In the genomic region with DNA sequence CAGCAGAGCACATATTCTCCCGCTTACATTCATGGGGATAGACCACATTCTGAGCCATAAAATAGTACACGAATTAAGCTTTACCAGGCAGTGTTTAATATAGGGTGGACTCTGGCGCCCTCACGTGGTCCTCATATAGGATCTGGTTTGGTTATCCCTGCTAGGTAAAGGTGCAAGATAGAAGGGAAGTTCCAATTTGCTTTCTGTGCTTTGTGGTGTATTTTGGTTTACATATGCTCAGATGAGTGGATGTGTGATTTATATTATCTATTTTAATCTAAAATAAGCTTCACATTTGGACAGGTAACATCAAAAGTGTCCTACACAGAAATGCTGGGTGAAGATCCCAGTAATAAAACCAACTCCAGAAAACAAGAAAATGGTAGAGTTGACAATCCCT, we compare ENCODE assay signal across 8 cellular contexts. TPM values are rescaled to one million over a fixed set of nuclear protein-coding genes. Genes with fewer than 3 reads are reported as not detected.
DNase-seq lines count a peak whose midpoint lies in the region; ATAC-seq and TF ChIP-seq lines count a peak whose summit lies in the region.

No MANE protein-coding gene starts in this region.

- H3K36me3 Mint-ChIP-seq in natural killer cell treated with Interleukin-12 subunit alpha and Interleukin-12 subunit beta and Interleukin-15 and Interleukin-18, amount 100 ng/mL, for 72 hours, result no peaks in the 10 kb centered on the region

- 0% methylated on average over 4 of the region's 4 CpGs for WGBS in esophagus squamous epithelium, 2 donors

- H3K4me1 ChIP-seq in Peyer's patch (peaks cover 0 to 10% (median 0%) of the 10 kb centered on the region in 4 donors), esophagus squamous epithelium (peaks cover 5 to 13% (median 6%) of the 10 kb centered on the region in 3 donors)

- H3K4me3 ChIP-seq in GM12875 (ENCODE audit: low read depth, low read length) (no peak overlapping the region), Peyer's patch (no peak overlapping the region), esophagus squamous epithelium (no peak overlapping the region)

- DNase-seq in Peyer's patch, result peak; percentile 56 to 93 (median 83)
- peak; percentile 40 for DNase-seq in activated T-cell treated with anti-CD3 and anti-CD28 coated beads for 48 hours (ENCODE audit: low read depth)
- DNase-seq in esophagus squamous epithelium (lab: John Stamatoyannopoulos, UW), result peak; percentile 12
- no peak for DNase-seq in natural killer cell treated with Interleukin-12 subunit alpha and Interleukin-12 subunit beta and Interleukin-15 and Interleukin-18, amount 100 ng/mL, for 72 hours (ENCODE audit: low spot score)
- peak; percentile 67 for DNase-seq in stimulated activated naive CD8-positive, alpha-beta T cell treated with anti-CD3 and anti-CD28 coated beads, Interleukin-15, Interleukin-2, amounts not matched to agents 100 U/mL and 50 U/mL, for 24 hours

- peak; percentile 74 to 81 for ATAC-seq in natural killer cell treated with Interleukin-12 subunit alpha and Interleukin-12 subunit beta and Interleukin-15 and Interleukin-18, amount 100 ng/mL, for 72 hours
- ATAC-seq in stimulated activated naive CD8-positive, alpha-beta T cell treated with anti-CD3 and anti-CD28 coated beads, Interleukin-15, Interleukin-2, amounts not matched to agents 100 U/mL and 50 U/mL, for 24 hours, result peak; percentile 65
- ATAC-seq in HG02981 (IDR thresholded peaks at IDR 0.05; ENCODE audit: unreplicated experiment), result no peak

- TF ChIP-seq CTCF in GM12875 (IDR thresholded peaks at IDR 0.05; ENCODE audit: borderline replicate concordance, insufficient read depth, low read depth, low read length) (peak; percentile 68), LNCAP (IDR thresholded peaks at IDR 0.05) (peak; percentile 87), Peyer's patch (IDR thresholded peaks at IDR 0.05) (peak; percentile 36 to 82 (median 74)), esophagus squamous epithelium (IDR thresholded peaks at IDR 0.05) (peak; percentile 48 to 76 (median 64))

- H3K27ac ChIP-seq in Peyer's patch, result no peak overlapping the region
- H3K27ac ChIP-seq in esophagus squamous epithelium, result no peak overlapping the region

- H3K4me1 Mint-ChIP-seq in natural killer cell treated with Interleukin-12 subunit alpha and Interleukin-12 subunit beta and Interleukin-15 and Interleukin-18, amount 100 ng/mL, for 72 hours (ENCODE audit: low read depth in 2 of 2), result peaks cover 4 to 5% of the 10 kb centered on the region in 2 donors

- TF ChIP-seq POLR2A in Peyer's patch (IDR thresholded peaks at IDR 0.05) (no peak), esophagus squamous epithelium (IDR thresholded peaks at IDR 0.05) (no peak)

- no peaks in the 10 kb centered on the region for H3K9me3 Mint-ChIP-seq in natural killer cell treated with Interleukin-12 subunit alpha and Interleukin-12 subunit beta and Interleukin-15 and Interleukin-18, amount 100 ng/mL, for 72 hours

- H3K27me3 ChIP-seq in Peyer's patch (peaks cover 0 to 3% of the 10 kb centered on the region in 2 donors), esophagus squamous epithelium (peaks cover 2 to 79% (median 8%) of the 10 kb centered on the region in 4 donors)

- peaks cover 49 to 68% of the 10 kb centered on the region in 2 donors for H3K27me3 Mint-ChIP-seq in natural killer cell treated with Interleukin-12 subunit alpha and Interleukin-12 subunit beta and Interleukin-15 and Interleukin-18, amount 100 ng/mL, for 72 hours

- intact Hi-C loops in esophagus squamous epithelium (cut with DNase I), result no loop called here

- H3K9me3 ChIP-seq in Peyer's patch, result no peaks in the 10 kb centered on the region
- no peaks in the 10 kb centered on the region for H3K9me3 ChIP-seq in esophagus squamous epithelium

- no peak overlapping the region for H3K27ac Mint-ChIP-seq in natural killer cell treated with Interleukin-12 subunit alpha and Interleukin-12 subunit beta and Interleukin-15 and Interleukin-18, amount 100 ng/mL, for 72 hours

- H3K4me3 Mint-ChIP-seq in natural killer cell treated with Interleukin-12 subunit alpha and Interleukin-12 subunit beta and Interleukin-15 and Interleukin-18, amount 100 ng/mL, for 72 hours, result no peak overlapping the region

- H3K36me3 ChIP-seq in Peyer's patch (no peaks in the 10 kb centered on the region), esophagus squamous epithelium (no peaks in the 10 kb centered on the region)

RNA-seq across cellular contexts. Expression of a gene that starts 3.6 kb away (rescaled TPM):
- total RNA-seq in Peyer's patch (10 to 100 TPM in 1 of 4 donors, 1 to 10 TPM in 2, under 1 TPM in 1; 0.88 to 23.9 (median 2.7) TPM), esophagus squamous epithelium (1 to 10 TPM in 2 of 4 donors, under 1 TPM in 2; 0.15 to 3.5 (median 1.7) TPM)
- total RNA-seq in natural killer cell treated with Interleukin-12 subunit alpha and Interleukin-12 subunit beta and Interleukin-15 and Interleukin-18, amount 100 ng/mL, for 72 hours, result 1 to 10 TPM in 1 of 2 donors, not detected in 1; 8.2 TPM

RNA-seq across cellular contexts. Expression of a gene that starts 45.4 kb away (rescaled TPM):
- total RNA-seq in Peyer's patch (10 to 100 TPM in 1 of 4 donors, 1 to 10 TPM in 1, under 1 TPM in 2; 0.53 to 12.4 (median 1.1) TPM), esophagus squamous epithelium (not detected)
- total RNA-seq in natural killer cell treated with Interleukin-12 subunit alpha and Interleukin-12 subunit beta and Interleukin-15 and Interleukin-18, amount 100 ng/mL, for 72 hours, result not detected
